In genomic region chr14:102962111-102962627, GRCh38 we compare ENCODE assay signal across 16 cellular contexts. TPM values are rescaled to one million over a fixed set of nuclear protein-coding genes. Genes with fewer than 3 reads are reported as not detected.
A peak's percentile ranks its signal among the peaks of the same experiment; 100 is the strongest.
DNase-seq lines count a peak whose midpoint lies in the region; ATAC-seq and TF ChIP-seq lines count a peak whose summit lies in the region.
"Had no signal": no experiment of that assay in that cellular context is flagged by ENCODE, and none has a peak within 500 bp of the region (broad histone marks: within the 10 kb centered on the region; RNA-seq: fewer than 3 reads in every experiment).

No MANE protein-coding gene starts in this region.

- POLR2A ChIA-PET in GM10248 (lab: Yijun Ruan, JAX): no interaction called here

- no peaks in the 10 kb centered on the region for H3K27me3 ChIP-seq in breast epithelium
- H3K27me3 ChIP-seq: BLaER1 treated with 17β-estradiol and CSF1 and Interleukin-3, amounts not matched to agents 10 nM and 100 nM had no signal

- no peak overlapping the region for H3K4me3 ChIP-seq in breast epithelium
- H3K4me3 ChIP-seq: BLaER1 treated with 17β-estradiol and CSF1 and Interleukin-3, amounts not matched to agents 10 nM and 100 nM had no signal

- TF ChIP-seq CTCF in breast epithelium (IDR thresholded peaks at IDR 0.05) (no peak), GM10248 (IDR thresholded peaks at IDR 0.05; ENCODE audit: control extremely low read depth, extremely low read depth, low read depth, missing control alignments) (no peak)

- TF ChIP-seq POLR2A in breast epithelium (IDR thresholded peaks at IDR 0.05): no peak

- CTCF ChIA-PET in GM10248 (lab: Yijun Ruan, JAX): no interaction called here

- peak; percentile 70 for ATAC-seq in left lobe of liver
- ATAC-seq: CD8-positive, alpha-beta T cell had no signal

- DNase-seq in dermis microvascular lymphatic vessel endothelial cell (ENCODE audit: low read depth in 2 of 2): peak; percentile 53 to 61
- DNase-seq in left lobe of liver (ENCODE audit: low spot score): no peak
- no peak for DNase-seq in breast epithelium (ENCODE audit: low spot score in 2 of 2)
- no peak for DNase-seq in NCI-H146 treated with DMSO at 0.1 percent for 48 hours (lab: John Stamatoyannopoulos, UW; ENCODE audit: unreplicated experiment)
- no peak for DNase-seq in GM10248 (ENCODE audit: extremely low spot score)
- DNase-seq: 8988T; Calu3; CD8-positive, alpha-beta T cell; DMS53; DND-41; EL; H9 had no signal

- H3K9me3 ChIP-seq in breast epithelium: no peaks in the 10 kb centered on the region
- H3K9me3 ChIP-seq: BLaER1 treated with 17β-estradiol and CSF1 and Interleukin-3, amounts not matched to agents 10 nM and 100 nM had no signal

- intact Hi-C loops in breast epithelium (cut with DNase I; ENCODE audit: low total_unique reads): no loop called here

- H3K36me3 ChIP-seq in breast epithelium: peaks cover 10% of the 10 kb centered on the region

- H3K27ac ChIP-seq in angular gyrus (ENCODE audit: low read depth, low read length): peak overlapping the region; percentile 67
- H3K27ac ChIP-seq in temporal lobe (ENCODE audit: low read depth, low read length): peak overlapping the region; percentile 52
- no peak overlapping the region for H3K27ac ChIP-seq in breast epithelium
- H3K27ac ChIP-seq: BLaER1 treated with 17β-estradiol and CSF1 and Interleukin-3, amounts not matched to agents 10 nM and 100 nM had no signal

- H3K4me1 ChIP-seq in breast epithelium: no peaks in the 10 kb centered on the region

RNA-seq across cellular contexts. Expression of gene AMN, which starts 39.7 kb away (rescaled TPM):
- total RNA-seq in dermis microvascular lymphatic vessel endothelial cell: 0.13 TPM in 2 replicates
- total RNA-seq in left lobe of liver: 56.0 TPM
- total RNA-seq in temporal lobe: 0.25 TPM
- under 1 TPM; 0.16 to 0.88 (median 0.66) TPM for total RNA-seq in breast epithelium
- total RNA-seq: G401 had no signal

Comparison
In these comparisons a context has a peak if more than half of its experiments do, and no peak if none do; other contexts are left out.
1. H3K27ac ChIP-seq: peak in angular gyrus (single experiment) and temporal lobe (single experiment); none in breast epithelium (0 of 2).
2. DNase-seq: peak in dermis microvascular lymphatic vessel endothelial cell (2 of 2); none in left lobe of liver (single experiment), breast epithelium (0 of 2), NCI-H146 treated with DMSO at 0.1 percent for 48 hours (single experiment) and GM10248 (single experiment).
3. RNA of gene AMN, which starts 39.7 kb away (total RNA-seq): 56.0 TPM in left lobe of liver (single experiment); 0.16 to 0.88 TPM in breast epithelium, 0.25 TPM in temporal lobe (single experiment) and 0.13 TPM in dermis microvascular lymphatic vessel endothelial cell; every median in the first group is over 10 times any median in the second.